22 cellular contexts compared by ENCODE assay signal in the genomic region with DNA sequence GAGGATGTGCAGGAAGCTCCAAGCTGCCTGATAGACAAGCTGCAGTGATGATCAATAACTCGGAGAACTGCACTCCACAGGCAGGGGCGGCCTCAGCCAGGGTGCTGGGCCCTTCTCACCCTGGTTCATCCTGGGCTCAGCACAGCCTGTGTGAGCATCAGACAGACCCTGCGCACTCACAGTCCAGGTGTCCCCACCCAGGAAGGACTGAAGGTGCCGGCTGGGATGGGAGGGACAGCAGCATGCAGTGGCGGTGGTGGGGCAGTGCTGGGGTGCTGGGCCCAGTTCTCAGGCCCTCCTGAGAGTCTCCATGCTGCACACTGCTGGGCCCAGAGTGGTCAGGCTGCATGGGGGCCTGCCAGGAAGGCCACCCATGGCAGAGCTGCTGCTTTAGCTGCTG.
DNase-seq lines count a peak whose midpoint lies in the region; ATAC-seq, FAIRE-seq and TF ChIP-seq lines count a peak whose summit lies in the region.
"Had no signal": no experiment of that assay in that cellular context is flagged by ENCODE, and none has a peak within 500 bp of the region (broad histone marks: within the 10 kb centered on the region; RNA-seq: fewer than 3 reads in every experiment).

No MANE protein-coding gene starts in this region.

- RAD21 ChIA-PET in GM12878 (lab: Charles Lee; ENCODE audit: unreplicated experiment), result interaction anchor here (0.9 kb wide), 1 partner anchor 58 kb away, joined by 3 read pairs; no protein-coding TSS in a partner anchor

- H3K4me3 ChIP-seq in GM12878 (no peak overlapping the region), heart left ventricle (no peak overlapping the region), muscle layer of duodenum (ENCODE audit: low read depth in 1 of 2, low read length in 2 of 2) (no peak overlapping the region), upper lobe of left lung (no peak overlapping the region), pancreas (no peak overlapping the region)
- H3K4me3 ChIP-seq: PC-9, SJCRH30 had no signal

- in situ Hi-C loops in GM12878 (cut with MboI), result no loop called here

- H3K9ac ChIP-seq in GM12878 (ENCODE audit: control insufficient read depth, insufficient read depth, low read length), result no peak overlapping the region

- TF ChIP-seq CTCF in GM12878 (IDR thresholded peaks at IDR 0.05 in 2 of 3, conservative IDR thresholded peaks at IDR 0.05 in 1 of 3; ENCODE audit: control insufficient read depth in 2 of 3, extremely low read depth in 1 of 3, insufficient read depth in 1 of 3, low read depth in 3 of 3, low read length in 3 of 3), result no peak
- TF ChIP-seq CTCF in heart left ventricle (IDR thresholded peaks at IDR 0.05), result no peak
- no peak for TF ChIP-seq CTCF in upper lobe of left lung (IDR thresholded peaks at IDR 0.05)
- no peak for TF ChIP-seq CTCF in pancreas (IDR thresholded peaks at IDR 0.05)

- POLR2A ChIA-PET in GM12878 (lab: Charles Lee), result no interaction called here

- SMC1A ChIA-PET in GM12878 (lab: Charles Lee; ENCODE audit: uncharacterized antibody, unreplicated experiment), result no interaction called here

- H3K9me3 ChIP-seq in GM12878 (replicated peaks; ENCODE audit: control insufficient read depth, insufficient read depth, low read length) (no peaks in the 10 kb centered on the region), heart left ventricle (no peaks in the 10 kb centered on the region), muscle layer of duodenum (ENCODE audit: control insufficient read depth in 1 of 2, low read length in 2 of 2) (no peaks in the 10 kb centered on the region), upper lobe of left lung (no peaks in the 10 kb centered on the region), pancreas (no peaks in the 10 kb centered on the region)
- H3K9me3 ChIP-seq: SJCRH30 had no signal

- TF ChIP-seq EP300 in GM12878 (IDR thresholded peaks at IDR 0.05; ENCODE audit: borderline replicate concordance in 1 of 2, control insufficient read depth in 1 of 2, low read depth in 2 of 2, low read length in 2 of 2) (no peak), upper lobe of left lung (IDR thresholded peaks at IDR 0.05) (no peak)

- H3K36me3 ChIP-seq in GM12878 (ENCODE audit: control insufficient read depth in 2 of 2, insufficient read depth in 2 of 2, low read length in 1 of 2) (no peaks in the 10 kb centered on the region), heart left ventricle (no peaks in the 10 kb centered on the region), muscle layer of duodenum (ENCODE audit: control insufficient read depth in 1 of 2, insufficient read depth in 2 of 2, low read length in 2 of 2) (no peaks in the 10 kb centered on the region), upper lobe of left lung (no peaks in the 10 kb centered on the region), pancreas (no peaks in the 10 kb centered on the region)
- H3K36me3 ChIP-seq: SJCRH30 had no signal

- no peak overlapping the region for H2AFZ ChIP-seq in GM12878 (ENCODE audit: control insufficient read depth, low read depth, low read length)
- H2AFZ ChIP-seq: PC-9 had no signal

- no peak for FAIRE-seq in GM12878 (lab: Jason Lieb, UNC)
- FAIRE-seq in pancreas (lab: Jason Lieb, UNC), result no peak
- FAIRE-seq: D721Med, TTC549 had no signal

- H3K4me1 ChIP-seq in GM12878 (ENCODE audit: control insufficient read depth, insufficient read depth, low read length) (no peaks in the 10 kb centered on the region), heart left ventricle (peaks cover 0 to 8% (median 0%) of the 10 kb centered on the region in 12 donors), muscle layer of duodenum (ENCODE audit: control insufficient read depth in 1 of 2, insufficient read depth in 2 of 2, low read length in 2 of 2) (peaks cover 0 to 6% of the 10 kb centered on the region in 2 donors), upper lobe of left lung (peaks cover 0 to 6% (median 0%) of the 10 kb centered on the region in 4 donors), pancreas (no peaks in the 10 kb centered on the region)
- H3K4me1 ChIP-seq: SJCRH30 had no signal

- intact Hi-C loops in GM12878 (cut with micrococcal nuclease; ENCODE audit: unreplicated experiment) (no loop called here), heart left ventricle (cut with DNase I) (no loop called here), pancreas (cut with DNase I) (no loop called here)

- peak; percentile 39 for ATAC-seq in GM12878
- ATAC-seq in heart left ventricle, result peak in 3 of 4 donors; percentile 17 to 28 (median 24)
- peak; percentile 20 to 44 for ATAC-seq in upper lobe of left lung (ENCODE audit: low FRiP score in 2 of 2)
- ATAC-seq in pancreas, result no peak
- ATAC-seq: activated T-cell treated with anti-CD3 and anti-CD28 coated beads, Interleukin-2, amount 50 U/mL, for 4 hours; left lobe of liver; T-cell had no signal

- WGBS in GM12878 (ENCODE audit: insufficient coverage, insufficient replicate concordance, low lambda C conversion rate, missing lambda C conversion rate), result 85% methylated on average over 5 of the region's 5 CpGs
- WGBS in heart left ventricle, 4 donors, result 86 to 92% (median 87%) methylated on average over 4 to 5 of the region's 5 CpGs
- 95 to 100% methylated on average over 3 to 4 of the region's 5 CpGs for WGBS in upper lobe of left lung, 2 donors
- WGBS in pancreas, 2 donors, result 80 to 82% methylated on average over 5 of the region's 5 CpGs

- H3K27ac ChIP-seq in GM12878 (ENCODE audit: control insufficient read depth, insufficient read depth), result no peak overlapping the region
- H3K27ac ChIP-seq in heart left ventricle, result peak overlapping the region in 9 of 12 donors; percentile 40 to 78 (median 56)
- H3K27ac ChIP-seq in muscle layer of duodenum (ENCODE audit: low read length), result peak overlapping the region; percentile 67
- H3K27ac ChIP-seq in upper lobe of left lung, result no peak overlapping the region
- no peak overlapping the region for H3K27ac ChIP-seq in pancreas
- H3K27ac ChIP-seq: PC-9, SJCRH30 had no signal

- H3K4me2 ChIP-seq in GM12878 (ENCODE audit: control insufficient read depth, insufficient read depth), result no peak overlapping the region
- H3K4me2 ChIP-seq: PC-9 had no signal

- no TSS peak for BruUV-seq in GM12878 (replicated peaks; lab: Mats Ljungman, UMichigan)

- no peak for TF ChIP-seq RAD21 in GM12878 (IDR thresholded peaks at IDR 0.05; ENCODE audit: insufficient read depth, low read depth, low read length)

- H3K27me3 ChIP-seq in GM12878 (replicated peaks in 1 of 2; ENCODE audit: control insufficient read depth in 2 of 2, insufficient read depth in 2 of 2, low read length in 1 of 2), result peaks cover 0 to 1% of the 10 kb centered on the region in 2 experiments; a peak in 1 of 4 replicates
- H3K27me3 ChIP-seq in heart left ventricle, result no peaks in the 10 kb centered on the region
- H3K27me3 ChIP-seq in muscle layer of duodenum (ENCODE audit: low read depth, low read length), result no peaks in the 10 kb centered on the region
- no peaks in the 10 kb centered on the region for H3K27me3 ChIP-seq in upper lobe of left lung
- H3K27me3 ChIP-seq in pancreas, result no peaks in the 10 kb centered on the region
- H3K27me3 ChIP-seq: SJCRH30 had no signal

- no peaks in the 10 kb centered on the region for H3K79me2 ChIP-seq in GM12878 (ENCODE audit: control insufficient read depth, insufficient read depth, low read length)

- no peaks in the 10 kb centered on the region for H4K20me1 ChIP-seq in GM12878 (ENCODE audit: control insufficient read depth, insufficient read depth)

- no peak for DNase-seq in GM12878 (ENCODE audit: low read depth, low spot score)
- DNase-seq in heart left ventricle, result no peak
- peak in 1 of 2 donors; percentile 66 for DNase-seq in upper lobe of left lung
- DNase-seq in stimulated activated CD4-positive, alpha-beta T cell treated with anti-CD3 and anti-CD28 coated beads, Interleukin-2, amount 100 ng/mL, for 48 hours, result no peak
- DNase-seq in pancreas, result no peak
- no peak for DNase-seq in kidney glomerular epithelial cell (lab: John Stamatoyannopoulos, UW)
- DNase-seq: activated CD4-positive, alpha-beta T cell treated with anti-CD3 and anti-CD28 coated beads for 1 hour; activated naive CD4-positive, alpha-beta T cell treated with anti-CD3 and anti-CD28 coated beads, Interleukin-2, amount 10 ng/mL, durations not matched to agents 7 days and 5 days; activated T-cell treated with anti-CD3 and anti-CD28 coated beads, Interleukin-2, amount 50 U/mL, for 4 hours; CD4-positive, CD25-positive, alpha-beta regulatory T cell; dermis blood vessel endothelial cell; H9; Kasumi-1; MV-4-11; NCI-H524; PC-9; SJCRH30; T-cell had no signal

- no peak for TF ChIP-seq POLR2A in GM12878 (IDR thresholded peaks at IDR 0.05; ENCODE audit: low read depth, low read length)
- no peak for TF ChIP-seq POLR2A in heart left ventricle (IDR thresholded peaks at IDR 0.05)
- TF ChIP-seq POLR2A in upper lobe of left lung (IDR thresholded peaks at IDR 0.05), result no peak

- CTCF ChIA-PET in GM12878 (lab: Yijun Ruan, JAX), result no interaction called here

TF ChIP-seq in GM12878, 131 proteins besides CTCF, POLR2A, EP300 and RAD21 (continues in another document):
- TF ChIP-seq SREBF1 (IDR thresholded peaks at IDR 0.05; ENCODE audit: low read length), result no peak
- TF ChIP-seq KAT2A (conservative IDR thresholded peaks at IDR 0.05; ENCODE audit: control insufficient read depth, low read depth, low read length), result no peak
- no peak for TF ChIP-seq ZNF207 (IDR thresholded peaks at IDR 0.05; ENCODE audit: borderline replicate concordance)
- TF ChIP-seq, protein P1, sequence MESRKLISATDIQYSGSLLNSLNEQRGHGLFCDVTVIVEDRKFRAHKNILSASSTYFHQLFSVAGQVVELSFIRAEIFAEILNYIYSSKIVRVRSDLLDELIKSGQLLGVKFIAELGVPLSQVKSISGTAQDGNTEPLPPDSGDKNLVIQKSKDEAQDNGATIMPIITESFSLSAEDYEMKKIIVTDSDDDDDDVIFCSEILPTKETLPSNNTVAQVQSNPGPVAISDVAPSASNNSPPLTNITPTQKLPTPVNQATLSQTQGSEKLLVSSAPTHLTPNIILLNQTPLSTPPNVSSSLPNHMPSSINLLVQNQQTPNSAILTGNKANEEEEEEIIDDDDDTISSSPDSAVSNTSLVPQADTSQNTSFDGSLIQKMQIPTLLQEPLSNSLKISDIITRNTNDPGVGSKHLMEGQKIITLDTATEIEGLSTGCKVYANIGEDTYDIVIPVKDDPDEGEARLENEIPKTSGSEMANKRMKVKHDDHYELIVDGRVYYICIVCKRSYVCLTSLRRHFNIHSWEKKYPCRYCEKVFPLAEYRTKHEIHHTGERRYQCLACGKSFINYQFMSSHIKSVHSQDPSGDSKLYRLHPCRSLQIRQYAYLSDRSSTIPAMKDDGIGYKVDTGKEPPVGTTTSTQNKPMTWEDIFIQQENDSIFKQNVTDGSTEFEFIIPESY (IDR thresholded peaks at IDR 0.05), result no peak

Comparison
In these comparisons a context has a peak if more than half of its experiments do, and no peak if none do; other contexts are left out.
1. ATAC-seq: peak in GM12878 (single experiment), heart left ventricle (3 of 4) and upper lobe of left lung (2 of 2); none in pancreas (0 of 4).
2. H3K27ac ChIP-seq: peak in heart left ventricle (9 of 12) and muscle layer of duodenum (single experiment); none in GM12878 (single experiment), upper lobe of left lung (0 of 4) and pancreas (0 of 4).